ENCODE assay signal across 10 cellular contexts in genomic region chr2:96012086-96012813, GRCh38. TPM values are rescaled to one million over a fixed set of nuclear protein-coding genes. Genes with fewer than 3 reads are reported as not detected.
DNase-seq lines count a peak whose midpoint lies in the region; TF ChIP-seq lines count a peak whose summit lies in the region.
"Not testable (repeated sequence)": the region's sequence is repeated elsewhere in the genome, so short reads cannot be mapped to it uniquely, and the experiment has no call there.
"Had no signal": no experiment of that assay in that cellular context is flagged by ENCODE, and none has a peak within 500 bp of the region (broad histone marks: within the 10 kb centered on the region; RNA-seq: fewer than 3 reads in every experiment).

No MANE protein-coding gene starts in this region.

- not testable (repeated sequence) for TF ChIP-seq CTCF in nephron (IDR thresholded peaks at IDR 0.05; ENCODE audit: unreplicated experiment in 3 of 3); type B pancreatic cell (conservative IDR thresholded peaks at IDR 0.05)

- not testable (repeated sequence) for H3K4me3 Mint-ChIP-seq in activated CD4-positive, alpha-beta T cell treated with anti-CD3 and anti-CD28 coated beads, Interleukin-2, amount 10 ng/mL, durations not matched to agents 24 days and 14 days
- H3K4me3 Mint-ChIP-seq in nephron: peak overlapping the region; percentile 6 to 56 (median 43)
- H3K4me3 Mint-ChIP-seq in type B pancreatic cell: peak overlapping the region; percentile 24

- intact Hi-C loops in activated CD4-positive, alpha-beta T cell treated with anti-CD3 and anti-CD28 coated beads, Interleukin-2, amount 10 ng/mL, durations not matched to agents 24 days and 14 days (cut with micrococcal nuclease): not testable (repeated sequence)

- not testable (repeated sequence) for H3K4me1 Mint-ChIP-seq in activated CD4-positive, alpha-beta T cell treated with anti-CD3 and anti-CD28 coated beads, Interleukin-2, amount 10 ng/mL, durations not matched to agents 24 days and 14 days; nephron; type B pancreatic cell (ENCODE audit: unreplicated experiment)

- H3K36me3 Mint-ChIP-seq in activated CD4-positive, alpha-beta T cell treated with anti-CD3 and anti-CD28 coated beads, Interleukin-2, amount 10 ng/mL, durations not matched to agents 24 days and 14 days (ENCODE audit: low read depth); nephron (ENCODE audit: low read depth); type B pancreatic cell: not testable (repeated sequence)

- DNase-seq in COLO829 (ENCODE audit: low spot score): peak; percentile 26
- peak; percentile 52 for DNase-seq in activated CD4-positive, alpha-beta T cell treated with anti-CD3 and anti-CD28 coated beads, Interleukin-2, amount 10 ng/mL, durations not matched to agents 24 days and 14 days
- peak; percentile 86 for DNase-seq in globus pallidus (ENCODE audit: low spot score)
- DNase-seq in inferior parietal cortex (ENCODE audit: extremely low spot score): peak; percentile 59
- DNase-seq in substantia nigra (lab: John Stamatoyannopoulos, UW); type B pancreatic cell (ENCODE audit: extremely low spot score, unreplicated experiment): not testable (repeated sequence)

- H3K9me3 Mint-ChIP-seq in activated CD4-positive, alpha-beta T cell treated with anti-CD3 and anti-CD28 coated beads, Interleukin-2, amount 10 ng/mL, durations not matched to agents 24 days and 14 days; nephron; type B pancreatic cell: not testable (repeated sequence)

- peaks cover 11% of the 10 kb centered on the region for H3K27me3 Mint-ChIP-seq in activated CD4-positive, alpha-beta T cell treated with anti-CD3 and anti-CD28 coated beads, Interleukin-2, amount 10 ng/mL, durations not matched to agents 24 days and 14 days
- H3K27me3 Mint-ChIP-seq in nephron (ENCODE audit: low read depth); type B pancreatic cell: not testable (repeated sequence)

- not testable (repeated sequence) for H3K27ac Mint-ChIP-seq in activated CD4-positive, alpha-beta T cell treated with anti-CD3 and anti-CD28 coated beads, Interleukin-2, amount 10 ng/mL, durations not matched to agents 24 days and 14 days; nephron; type B pancreatic cell

- H3K27ac ChIP-seq in cingulate gyrus (ENCODE audit: low read depth, low read length) (peak overlapping the region; percentile 63), substantia nigra (ENCODE audit: low read depth, low read length, poor library complexity, severe bottlenecking) (peak overlapping the region; percentile 70)

RNA-seq across cellular contexts. Expression of gene ANKRD36C, which starts 20.6 kb away (rescaled TPM):
- total RNA-seq in activated CD4-positive, alpha-beta T cell treated with anti-CD3 and anti-CD28 coated beads, Interleukin-2, amount 10 ng/mL, durations not matched to agents 24 days and 14 days: 55.6 and 59.7 TPM in 2 replicates
- 10.8 and 47.0 TPM in 2 replicates for total RNA-seq in type B pancreatic cell (ENCODE audit: low replicate concordance)

RNA-seq across cellular contexts. Expression of gene GPAT2, which starts 22.5 kb away (rescaled TPM):
- 20.4 and 22.6 TPM in 2 replicates for total RNA-seq in activated CD4-positive, alpha-beta T cell treated with anti-CD3 and anti-CD28 coated beads, Interleukin-2, amount 10 ng/mL, durations not matched to agents 24 days and 14 days
- 0.39 TPM in 1 of 2 replicates, not detected in the other for total RNA-seq in type B pancreatic cell (ENCODE audit: low replicate concordance)
- total RNA-seq: HepG2, LHCN-M2 had no signal

Comparison
In these comparisons a context has a peak if more than half of its experiments do, and no peak if none do; other contexts are left out.
1. RNA of gene GPAT2, which starts 22.5 kb away (total RNA-seq): 20.4 to 22.6 TPM in activated CD4-positive, alpha-beta T cell treated with anti-CD3 and anti-CD28 coated beads, Interleukin-2, amount 10 ng/mL, durations not matched to agents 24 days and 14 days; 0.39 TPM in type B pancreatic cell; every median in the first group is over 10 times any median in the second.